15 cellular contexts compared by ENCODE assay signal in the genomic region with DNA sequence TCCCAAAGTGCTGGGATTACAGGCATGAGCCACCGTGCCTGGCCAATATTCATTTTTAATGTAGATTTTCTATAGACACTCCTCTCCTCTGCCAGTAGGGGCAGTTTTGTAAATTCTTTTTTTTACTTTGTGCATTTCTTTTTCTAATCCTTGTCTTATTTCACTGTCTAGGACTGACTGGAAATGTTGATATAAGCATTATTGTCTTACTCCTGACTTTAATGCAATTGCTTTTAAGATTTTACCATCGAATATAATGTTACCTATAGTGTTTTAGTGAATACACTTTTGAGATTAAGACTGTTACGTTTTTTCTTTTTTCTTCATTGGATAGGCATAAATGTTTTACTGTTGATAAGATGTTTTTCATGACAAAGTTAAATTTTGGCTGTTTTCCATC. TPM values are rescaled to one million over a fixed set of nuclear protein-coding genes. Genes with fewer than 3 reads are reported as not detected.
DNase-seq lines count a peak whose midpoint lies in the region; ATAC-seq, FAIRE-seq and TF ChIP-seq lines count a peak whose summit lies in the region.
"Had no signal": no experiment of that assay in that cellular context is flagged by ENCODE, and none has a peak within 500 bp of the region (broad histone marks: within the 10 kb centered on the region; RNA-seq: fewer than 3 reads in every experiment).

No MANE protein-coding gene starts in this region.

- no peaks in the 10 kb centered on the region for H3K36me3 ChIP-seq in BJ (ENCODE audit: control insufficient read depth, insufficient read depth, low read length)
- no peaks in the 10 kb centered on the region for H3K36me3 ChIP-seq in astrocyte (ENCODE audit: insufficient read depth, low read length)
- H3K36me3 ChIP-seq: neutrophil, SJSA1 had no signal

- H3K9me3 Mint-ChIP-seq in astrocyte (ENCODE audit: unreplicated experiment) (no peaks in the 10 kb centered on the region), nephron (no peaks in the 10 kb centered on the region)
- H3K9me3 Mint-ChIP-seq in activated CD4-positive, alpha-beta T cell treated with anti-CD3 and anti-CD28 coated beads for 36 hours (ENCODE audit: low read depth): no peaks in the 10 kb centered on the region
- H3K9me3 Mint-ChIP-seq: stimulated activated effector memory CD8-positive, alpha-beta T cell treated with anti-CD3 and anti-CD28 coated beads, Interleukin-12 subunit alpha, Interleukin-12 subunit beta, amount 100 ng/mL, for 72 hours had no signal

- H3K4me3 Mint-ChIP-seq in astrocyte (ENCODE audit: unreplicated experiment): no peak overlapping the region
- H3K4me3 Mint-ChIP-seq in nephron: no peak overlapping the region
- H3K4me3 Mint-ChIP-seq in activated CD4-positive, alpha-beta T cell treated with anti-CD3 and anti-CD28 coated beads for 36 hours: no peak overlapping the region
- H3K4me3 Mint-ChIP-seq: stimulated activated effector memory CD8-positive, alpha-beta T cell treated with anti-CD3 and anti-CD28 coated beads, Interleukin-12 subunit alpha, Interleukin-12 subunit beta, amount 100 ng/mL, for 72 hours had no signal

- H3K9ac ChIP-seq in astrocyte (ENCODE audit: low read length): no peak overlapping the region

- DNase-seq in BJ (ENCODE audit: low read depth) (no peak), HT-29 (ENCODE audit: low spot score) (peak; percentile 25), astrocyte (ENCODE audit: low read depth) (no peak)
- no peak for DNase-seq in stimulated activated CD4-positive, alpha-beta T cell treated with anti-CD3 and anti-CD28 coated beads, Interleukin-12 subunit alpha, Interleukin-12 subunit beta, amount 100 ng/mL, for 4 hours
- no peak for DNase-seq in activated CD4-positive, alpha-beta T cell treated with anti-CD3 and anti-CD28 coated beads for 36 hours
- DNase-seq: central memory CD4-positive, alpha-beta T cell; left cardiac atrium; NCI-H1092 had no signal

- no peaks in the 10 kb centered on the region for H3K27me3 Mint-ChIP-seq in astrocyte (ENCODE audit: low read depth, unreplicated experiment)
- no peaks in the 10 kb centered on the region for H3K27me3 Mint-ChIP-seq in nephron (ENCODE audit: low read depth)
- H3K27me3 Mint-ChIP-seq in activated CD4-positive, alpha-beta T cell treated with anti-CD3 and anti-CD28 coated beads for 36 hours: peaks cover 2% of the 10 kb centered on the region

- POLR2A ChIA-PET in BJ (lab: Charles Lee): no interaction called here
- POLR2A ChIA-PET in activated CD4-positive, alpha-beta T cell treated with anti-CD3 and anti-CD28 coated beads for 36 hours (lab: Charles Lee): no interaction called here

- peaks cover 10% of the 10 kb centered on the region for H3K4me1 ChIP-seq in astrocyte (ENCODE audit: insufficient read depth, low read length)

- CTCF ChIA-PET in BJ (lab: Yijun Ruan, JAX): interaction anchor here (1.1 to 1.9 kb wide), 2 partner anchors 27 to 34 kb away, joined by 3 to 4 read pairs; no protein-coding TSS in a partner anchor
- CTCF ChIA-PET in activated CD4-positive, alpha-beta T cell treated with anti-CD3 and anti-CD28 coated beads for 36 hours (lab: Charles Lee): interaction anchor here (0.8 to 1.0 kb wide), 3 partner anchors 10 to 175 kb away, joined by 3 to 4 read pairs (median 4); no protein-coding TSS in a partner anchor

- H3K4me3 ChIP-seq in BJ (ENCODE audit: low read depth, low read length): no peak overlapping the region
- H3K4me3 ChIP-seq in astrocyte (ENCODE audit: insufficient read depth, low read depth, low read length): no peak overlapping the region
- H3K4me3 ChIP-seq: SJSA1 had no signal

- H2AFZ ChIP-seq in astrocyte (ENCODE audit: low read depth, low read length): no peak overlapping the region

- no peaks in the 10 kb centered on the region for H4K20me1 ChIP-seq in astrocyte (ENCODE audit: insufficient read depth, low read length)

- H3K36me3 Mint-ChIP-seq in astrocyte (ENCODE audit: low read depth, unreplicated experiment): no peaks in the 10 kb centered on the region
- H3K36me3 Mint-ChIP-seq in nephron (ENCODE audit: low read depth): no peaks in the 10 kb centered on the region
- no peaks in the 10 kb centered on the region for H3K36me3 Mint-ChIP-seq in activated CD4-positive, alpha-beta T cell treated with anti-CD3 and anti-CD28 coated beads for 36 hours (ENCODE audit: low read depth)
- H3K36me3 Mint-ChIP-seq: stimulated activated effector memory CD8-positive, alpha-beta T cell treated with anti-CD3 and anti-CD28 coated beads, Interleukin-12 subunit alpha, Interleukin-12 subunit beta, amount 100 ng/mL, for 72 hours had no signal

- TF ChIP-seq CTCF in BJ (IDR thresholded peaks at IDR 0.05; ENCODE audit: insufficient read depth, low read depth, low read length) (peak; percentile 25), astrocyte (IDR thresholded peaks at IDR 0.05; ENCODE audit: insufficient read depth, low read depth, low read length) (peak; percentile 27), nephron (IDR thresholded peaks at IDR 0.05; ENCODE audit: unreplicated experiment in 3 of 3) (peak; percentile 32 to 35 (median 32))

- H3K79me2 ChIP-seq in astrocyte (ENCODE audit: insufficient read depth, low read length): no peaks in the 10 kb centered on the region

- FAIRE-seq in astrocyte (lab: Jason Lieb, UNC): peak; percentile 50

- intact Hi-C loops in activated CD4-positive, alpha-beta T cell treated with anti-CD3 and anti-CD28 coated beads for 36 hours (cut with DNase I, micrococcal nuclease): loop anchor here in 1 of 2 experiments (10.0 kb wide), 1 partner anchor 184 kb away; no protein-coding TSS in a partner anchor

- H3K27me3 ChIP-seq in BJ (ENCODE audit: control insufficient read depth, insufficient read depth, low read length): no peaks in the 10 kb centered on the region
- H3K27me3 ChIP-seq in astrocyte (ENCODE audit: insufficient read depth, low read length): no peaks in the 10 kb centered on the region
- H3K27me3 ChIP-seq: neutrophil, SJSA1 had no signal

- ATAC-seq in HG03565 (IDR thresholded peaks at IDR 0.05; ENCODE audit: unreplicated experiment) (no peak), esophagus mucosa (no peak)
- ATAC-seq in activated CD4-positive, alpha-beta T cell treated with anti-CD3 and anti-CD28 coated beads for 36 hours: no peak
- ATAC-seq: left cardiac atrium; stimulated activated effector memory CD8-positive, alpha-beta T cell treated with anti-CD3 and anti-CD28 coated beads, Interleukin-12 subunit alpha, Interleukin-12 subunit beta, amount 100 ng/mL, for 72 hours had no signal

- H3K27ac ChIP-seq in astrocyte (ENCODE audit: low read depth, low read length): no peak overlapping the region
- H3K27ac ChIP-seq: neutrophil, SJSA1 had no signal

- H3K27ac Mint-ChIP-seq in astrocyte (ENCODE audit: unreplicated experiment) (no peak overlapping the region), nephron (no peak overlapping the region)
- H3K27ac Mint-ChIP-seq in activated CD4-positive, alpha-beta T cell treated with anti-CD3 and anti-CD28 coated beads for 36 hours: no peak overlapping the region
- H3K27ac Mint-ChIP-seq: stimulated activated effector memory CD8-positive, alpha-beta T cell treated with anti-CD3 and anti-CD28 coated beads, Interleukin-12 subunit alpha, Interleukin-12 subunit beta, amount 100 ng/mL, for 72 hours had no signal

- H3K4me1 Mint-ChIP-seq in astrocyte (ENCODE audit: low read depth, unreplicated experiment): no peaks in the 10 kb centered on the region
- no peaks in the 10 kb centered on the region for H3K4me1 Mint-ChIP-seq in nephron
- peaks cover 19% of the 10 kb centered on the region for H3K4me1 Mint-ChIP-seq in activated CD4-positive, alpha-beta T cell treated with anti-CD3 and anti-CD28 coated beads for 36 hours

- H3K9me3 ChIP-seq in astrocyte (ENCODE audit: insufficient read depth, low read depth, low read length): no peaks in the 10 kb centered on the region
- H3K9me3 ChIP-seq: neutrophil, SJSA1 had no signal

- H3K4me2 ChIP-seq in astrocyte (ENCODE audit: low read length): no peak overlapping the region

RNA-seq across cellular contexts. Expression of gene EMP1, which starts 35.4 kb away (rescaled TPM):
- 228 and 258 TPM in 2 replicates for polyA plus RNA-seq in BJ (2011; rRNA removed)
- 157 and 239 TPM in 2 replicates for polyA minus RNA-seq in BJ (2011; rRNA and poly(A)+ RNA removed)
- total RNA-seq in HT-29 (2014; rRNA removed; shearing (Covaris generic)): 33.4 and 40.3 TPM in 2 replicates
- total RNA-seq in astrocyte: 57.6 and 71.7 TPM in 2 replicates
- 1,972 TPM for total RNA-seq in esophagus mucosa
- total RNA-seq in activated CD4-positive, alpha-beta T cell treated with anti-CD3 and anti-CD28 coated beads for 36 hours: 10 to 100 TPM; 12.9 to 16.6 TPM

RNA-seq across cellular contexts. Expression of gene GSG1, which starts 57.7 kb away (rescaled TPM):
- polyA plus RNA-seq in BJ (2011; rRNA removed): 0.26 and 0.27 TPM in 2 replicates
- polyA minus RNA-seq in BJ (2011; rRNA and poly(A)+ RNA removed): 0.21 and 0.28 TPM in 2 replicates
- total RNA-seq in HT-29 (2014; rRNA removed; shearing (Covaris generic)): not detected in 2 replicates
- total RNA-seq in astrocyte: 0.23 TPM in 1 of 2 replicates, not detected in the other
- total RNA-seq in esophagus mucosa: not detected
- total RNA-seq in activated CD4-positive, alpha-beta T cell treated with anti-CD3 and anti-CD28 coated beads for 36 hours: not detected
- total RNA-seq: left cardiac atrium, NCI-H460 had no signal

Comparison
In these comparisons a context has a peak if more than half of its experiments do, and no peak if none do; other contexts are left out.
1. RNA of gene EMP1, which starts 35.4 kb away (total RNA-seq): 1,972 TPM in esophagus mucosa (single experiment); 57.6 to 71.7 TPM in astrocyte, 33.4 to 40.3 TPM in HT-29 and 12.9 to 16.6 TPM in activated CD4-positive, alpha-beta T cell treated with anti-CD3 and anti-CD28 coated beads for 36 hours; every median in the first group is over 10 times any median in the second.
2. Peak in every context shown above with its lines, with median percentiles within 50 percentile points of each other: CTCF ChIP-seq.